ENCODE assay signal across 8 cellular contexts in genomic region chr11:115581871-115582639, GRCh38.
DNase-seq lines count a peak whose midpoint lies in the region; ATAC-seq and TF ChIP-seq lines count a peak whose summit lies in the region.

No MANE protein-coding gene starts in this region.

- 54% methylated on average over 20 of the region's 20 CpGs for WGBS in liver

- TF ChIP-seq RAD21 in liver (IDR thresholded peaks at IDR 0.05): peak; percentile 38 to 49

- H3K4me3 ChIP-seq in liver (ENCODE audit: low read depth in 1 of 3, low read length in 3 of 3): no peak overlapping the region

- peak; percentile 5 for TF ChIP-seq CTCF in liver (IDR thresholded peaks at IDR 0.05; ENCODE audit: low read depth, low read length, missing input control)

- H3K9me3 ChIP-seq in liver (ENCODE audit: control insufficient read depth in 4 of 4, low read length in 3 of 4): peaks cover 0 to 1% (median 0%) of the 10 kb centered on the region in 4 donors

- no peaks in the 10 kb centered on the region for H3K27me3 ChIP-seq in liver (ENCODE audit: control insufficient read depth in 4 of 4, insufficient read depth in 4 of 4, low read length in 3 of 4)

- no peaks in the 10 kb centered on the region for H3K36me3 ChIP-seq in liver (ENCODE audit: control insufficient read depth in 4 of 4, insufficient read depth in 3 of 4, low read depth in 1 of 4, low read length in 3 of 4)

- DNase-seq in D341Med (ENCODE audit: low spot score) (peak; percentile 49), NCI-H1417 treated with DMSO at 0.1 percent for 48 hours (lab: John Stamatoyannopoulos, UW) (peak; percentile 15), SK-N-DZ (ENCODE audit: low spot score) (peak; percentile 75), KG1 (lab: John Stamatoyannopoulos, UW) (no peak), AG08396 (ENCODE audit: low spot score) (no peak)
- no peak for DNase-seq in activated T-cell treated with anti-CD3 and anti-CD28 coated beads, Interleukin-2, amount 50 U/mL, for 48 hours

- H3K27ac ChIP-seq in liver (ENCODE audit: low read depth in 1 of 2, low read length in 2 of 2): peak overlapping the region; percentile 51 to 55

- peak overlapping the region in 1 of 2 donors; percentile 39 for H3K9ac ChIP-seq in liver (ENCODE audit: low read depth in 1 of 2, low read length in 2 of 2)

- no peak for ATAC-seq in HG03045 (IDR thresholded peaks at IDR 0.05; ENCODE audit: unreplicated experiment)

- H3K4me1 ChIP-seq in liver (ENCODE audit: control insufficient read depth in 4 of 4, insufficient read depth in 4 of 4, low read length in 3 of 4): peaks cover 0 to 8% (median 5%) of the 10 kb centered on the region in 4 donors

TF ChIP-seq in liver, 16 proteins besides CTCF, POLR2A, EP300 and RAD21:
- peak; percentile 48 to 75 for TF ChIP-seq HNF4A (conservative IDR thresholded peaks at IDR 0.05)
- TF ChIP-seq JUND (IDR thresholded peaks at IDR 0.05): peak in 1 of 2 donors; percentile 54
- no peak for TF ChIP-seq NR2F2 (IDR thresholded peaks at IDR 0.05)
- peak; percentile 16 to 65 for TF ChIP-seq RXRA (IDR thresholded peaks at IDR 0.05)

Comparison
In these comparisons a context has a peak if more than half of its experiments do, and no peak if none do; other contexts are left out.
1. DNase-seq: peak in D341Med (single experiment), NCI-H1417 treated with DMSO at 0.1 percent for 48 hours (single experiment) and SK-N-DZ (single experiment); none in KG1 (single experiment), activated T-cell treated with anti-CD3 and anti-CD28 coated beads, Interleukin-2, amount 50 U/mL, for 48 hours (0 of 2) and AG08396 (single experiment).